In the genomic region with DNA sequence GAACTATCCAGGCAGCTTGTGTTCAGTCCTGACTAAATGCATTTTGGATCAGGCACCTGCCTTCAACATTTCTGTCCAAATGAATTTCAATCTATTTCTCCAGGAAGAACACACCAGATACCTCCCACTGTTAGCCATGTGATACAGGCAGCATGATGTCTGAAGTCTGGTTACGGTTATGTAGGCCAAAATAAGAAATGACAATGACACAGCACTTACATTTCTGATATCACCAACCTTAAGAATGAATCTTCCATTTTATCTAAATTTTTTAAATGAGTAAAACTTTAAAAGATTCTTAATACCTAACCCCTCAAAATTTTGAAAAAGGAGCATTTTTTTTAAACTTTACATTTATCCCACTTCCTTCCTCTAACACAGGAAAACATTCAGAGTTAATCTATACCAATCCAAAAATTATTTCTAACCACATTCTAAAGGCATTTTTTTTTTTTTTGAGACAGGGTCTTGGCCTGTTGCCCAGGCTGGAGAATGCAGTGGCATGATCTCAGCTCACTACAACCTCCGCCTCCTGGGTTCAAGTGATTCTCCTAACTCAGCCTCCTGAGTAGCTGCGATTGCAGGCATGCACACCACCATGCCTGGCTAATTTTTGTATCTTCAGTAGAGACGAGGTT, we compare ENCODE assay signal across 1 cellular context.
TF ChIP-seq lines count a peak whose summit lies in the region.

A gene with protein sequence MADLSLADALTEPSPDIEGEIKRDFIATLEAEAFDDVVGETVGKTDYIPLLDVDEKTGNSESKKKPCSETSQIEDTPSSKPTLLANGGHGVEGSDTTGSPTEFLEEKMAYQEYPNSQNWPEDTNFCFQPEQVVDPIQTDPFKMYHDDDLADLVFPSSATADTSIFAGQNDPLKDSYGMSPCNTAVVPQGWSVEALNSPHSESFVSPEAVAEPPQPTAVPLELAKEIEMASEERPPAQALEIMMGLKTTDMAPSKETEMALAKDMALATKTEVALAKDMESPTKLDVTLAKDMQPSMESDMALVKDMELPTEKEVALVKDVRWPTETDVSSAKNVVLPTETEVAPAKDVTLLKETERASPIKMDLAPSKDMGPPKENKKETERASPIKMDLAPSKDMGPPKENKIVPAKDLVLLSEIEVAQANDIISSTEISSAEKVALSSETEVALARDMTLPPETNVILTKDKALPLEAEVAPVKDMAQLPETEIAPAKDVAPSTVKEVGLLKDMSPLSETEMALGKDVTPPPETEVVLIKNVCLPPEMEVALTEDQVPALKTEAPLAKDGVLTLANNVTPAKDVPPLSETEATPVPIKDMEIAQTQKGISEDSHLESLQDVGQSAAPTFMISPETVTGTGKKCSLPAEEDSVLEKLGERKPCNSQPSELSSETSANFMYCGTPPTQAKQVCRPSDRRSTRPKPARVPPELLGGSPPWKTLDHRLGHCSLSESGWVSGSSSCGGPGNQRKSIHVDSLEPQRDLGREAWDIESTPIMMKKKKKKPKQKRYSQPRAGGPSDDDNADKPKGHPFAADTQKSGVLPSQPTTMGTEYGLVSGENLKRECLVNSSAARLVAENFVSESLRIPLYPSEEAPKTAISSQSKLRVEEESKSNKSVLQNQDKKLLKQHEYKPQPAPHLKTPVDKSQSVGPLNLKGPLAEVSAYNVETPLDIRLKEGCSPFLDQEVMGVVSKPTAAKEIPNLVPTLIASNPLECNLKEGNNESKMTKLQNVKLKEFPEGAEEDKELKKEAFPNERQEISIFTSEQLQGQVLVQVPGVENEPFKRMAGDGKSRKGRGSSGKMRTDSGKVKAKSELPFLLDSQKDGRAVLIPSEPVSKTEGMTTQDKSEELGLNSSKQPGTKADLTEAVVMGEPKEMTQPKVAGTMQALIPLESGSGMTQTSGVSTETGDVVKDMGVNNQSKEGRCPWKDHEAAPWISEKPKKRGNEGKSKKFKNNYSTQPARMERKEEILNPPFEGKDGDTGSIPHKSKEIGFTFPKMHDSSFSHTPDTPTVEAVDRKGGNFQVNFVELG (N-terminal part only) (minus strand): TSS at position 81 of the 638 bp plus-strand sequence. CDS start 17,556 bp downstream, outside the sequence.

TF ChIP-seq in K562, 482 proteins besides CTCF, POLR2A, EP300 and RAD21 (continued from another document and continues in another):
- TF ChIP-seq, protein P1, sequence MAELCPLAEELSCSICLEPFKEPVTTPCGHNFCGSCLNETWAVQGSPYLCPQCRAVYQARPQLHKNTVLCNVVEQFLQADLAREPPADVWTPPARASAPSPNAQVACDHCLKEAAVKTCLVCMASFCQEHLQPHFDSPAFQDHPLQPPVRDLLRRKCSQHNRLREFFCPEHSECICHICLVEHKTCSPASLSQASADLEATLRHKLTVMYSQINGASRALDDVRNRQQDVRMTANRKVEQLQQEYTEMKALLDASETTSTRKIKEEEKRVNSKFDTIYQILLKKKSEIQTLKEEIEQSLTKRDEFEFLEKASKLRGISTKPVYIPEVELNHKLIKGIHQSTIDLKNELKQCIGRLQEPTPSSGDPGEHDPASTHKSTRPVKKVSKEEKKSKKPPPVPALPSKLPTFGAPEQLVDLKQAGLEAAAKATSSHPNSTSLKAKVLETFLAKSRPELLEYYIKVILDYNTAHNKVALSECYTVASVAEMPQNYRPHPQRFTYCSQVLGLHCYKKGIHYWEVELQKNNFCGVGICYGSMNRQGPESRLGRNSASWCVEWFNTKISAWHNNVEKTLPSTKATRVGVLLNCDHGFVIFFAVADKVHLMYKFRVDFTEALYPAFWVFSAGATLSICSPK (IDR thresholded peaks at IDR 0.05; ENCODE audit: borderline replicate concordance): no peak
- TF ChIP-seq HDAC3 (IDR thresholded peaks at IDR 0.05; ENCODE audit: borderline replicate concordance, partially characterized antibody) (no peak), ZFX (CRISPR knock-in tag; IDR thresholded peaks at IDR 0.05) (peak; percentile 70), KDM4B (IDR thresholded peaks at IDR 0.05; ENCODE audit: borderline replicate concordance in 2 of 2, low read depth in 1 of 2) (no peak), RBM34 (IDR thresholded peaks at IDR 0.05; ENCODE audit: borderline replicate concordance, insufficient read depth, low read length) (no peak), TSC22D4 (tag; IDR thresholded peaks at IDR 0.05) (no peak), GTF2A2 (tag; IDR thresholded peaks at IDR 0.05) (no peak), RAD51 (IDR thresholded peaks at IDR 0.05; ENCODE audit: borderline replicate concordance, low read depth) (peak; percentile 66), ZNF175 (CRISPR knock-in tag; IDR thresholded peaks at IDR 0.05; ENCODE audit: low read depth) (no peak), E2F3 (CRISPR knock-in tag; IDR thresholded peaks at IDR 0.05) (no peak), MCM5 (IDR thresholded peaks at IDR 0.05; ENCODE audit: low read depth) (no peak), MAFF (IDR thresholded peaks at IDR 0.05; ENCODE audit: low read length) (peak; percentile 82), ZNF589 (CRISPR knock-in tag; IDR thresholded peaks at IDR 0.05; ENCODE audit: low read depth) (0 out of 2 replicates have a peak, but pooled peaks have one; percentile 56), ZNF197 (CRISPR knock-in tag; IDR thresholded peaks at IDR 0.05; ENCODE audit: low read depth) (no peak), SP1 (CRISPR knock-in tag; IDR thresholded peaks at IDR 0.05) (no peak), ZNF165 (CRISPR knock-in tag; IDR thresholded peaks at IDR 0.05; ENCODE audit: borderline replicate concordance) (no peak), NFATC3 (IDR thresholded peaks at IDR 0.05) (0 out of 2 replicates have a peak, but pooled peaks have one; percentile 10), ZNF79 (CRISPR knock-in tag; IDR thresholded peaks at IDR 0.05; ENCODE audit: low read depth) (no peak), ARHGAP35 (IDR thresholded peaks at IDR 0.05; ENCODE audit: partially characterized antibody) (peak; percentile 18), SRF (CRISPR knock-in tag; IDR thresholded peaks at IDR 0.05) (no peak), FOXM1 (IDR thresholded peaks at IDR 0.05; ENCODE audit: low read depth) (0 out of 2 replicates have a peak, but pooled peaks have one; percentile 23), FOXM1 (CRISPR knock-in tag; IDR thresholded peaks at IDR 0.05; ENCODE audit: low read depth) (no peak), SMARCC2 (IDR thresholded peaks at IDR 0.05; ENCODE audit: low read depth) (0 out of 2 replicates have a peak, but pooled peaks have one; percentile 53), PHB2 (IDR thresholded peaks at IDR 0.05; ENCODE audit: low read depth) (0 out of 2 replicates have a peak, but pooled peaks have one; percentile 22), MCM3 (IDR thresholded peaks at IDR 0.05) (no peak), EP400 (IDR thresholded peaks at IDR 0.05) (peak; percentile 54), MYC (IDR thresholded peaks at IDR 0.05; ENCODE audit: low read depth, low read length) (peak; percentile 39; the same call in 1 of the 2 replicates), MYC (CRISPR knock-in tag; IDR thresholded peaks at IDR 0.05; ENCODE audit: borderline replicate concordance, low read depth) (no peak), HEY1 (CRISPR knock-in tag; IDR thresholded peaks at IDR 0.05; ENCODE audit: borderline replicate concordance) (no peak), NFIC (IDR thresholded peaks at IDR 0.05) (peak; percentile 94), ADNP (tag; IDR thresholded peaks at IDR 0.05) (peak; percentile 13; the same call in 1 of the 2 replicates)
- TF ChIP-seq, protein P2, sequence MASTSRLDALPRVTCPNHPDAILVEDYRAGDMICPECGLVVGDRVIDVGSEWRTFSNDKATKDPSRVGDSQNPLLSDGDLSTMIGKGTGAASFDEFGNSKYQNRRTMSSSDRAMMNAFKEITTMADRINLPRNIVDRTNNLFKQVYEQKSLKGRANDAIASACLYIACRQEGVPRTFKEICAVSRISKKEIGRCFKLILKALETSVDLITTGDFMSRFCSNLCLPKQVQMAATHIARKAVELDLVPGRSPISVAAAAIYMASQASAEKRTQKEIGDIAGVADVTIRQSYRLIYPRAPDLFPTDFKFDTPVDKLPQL (IDR thresholded peaks at IDR 0.05; ENCODE audit: extremely low read depth, insufficient read length): no peak
- TF ChIP-seq, protein P3, sequence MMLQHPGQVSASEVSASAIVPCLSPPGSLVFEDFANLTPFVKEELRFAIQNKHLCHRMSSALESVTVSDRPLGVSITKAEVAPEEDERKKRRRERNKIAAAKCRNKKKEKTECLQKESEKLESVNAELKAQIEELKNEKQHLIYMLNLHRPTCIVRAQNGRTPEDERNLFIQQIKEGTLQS (IDR thresholded peaks at IDR 0.05): peak; percentile 58
- TF ChIP-seq, protein P3 (CRISPR knock-in tag; conservative IDR thresholded peaks at IDR 0.05): no peak; the same call in 1 of the 2 replicates
- TF ChIP-seq, protein P4, sequence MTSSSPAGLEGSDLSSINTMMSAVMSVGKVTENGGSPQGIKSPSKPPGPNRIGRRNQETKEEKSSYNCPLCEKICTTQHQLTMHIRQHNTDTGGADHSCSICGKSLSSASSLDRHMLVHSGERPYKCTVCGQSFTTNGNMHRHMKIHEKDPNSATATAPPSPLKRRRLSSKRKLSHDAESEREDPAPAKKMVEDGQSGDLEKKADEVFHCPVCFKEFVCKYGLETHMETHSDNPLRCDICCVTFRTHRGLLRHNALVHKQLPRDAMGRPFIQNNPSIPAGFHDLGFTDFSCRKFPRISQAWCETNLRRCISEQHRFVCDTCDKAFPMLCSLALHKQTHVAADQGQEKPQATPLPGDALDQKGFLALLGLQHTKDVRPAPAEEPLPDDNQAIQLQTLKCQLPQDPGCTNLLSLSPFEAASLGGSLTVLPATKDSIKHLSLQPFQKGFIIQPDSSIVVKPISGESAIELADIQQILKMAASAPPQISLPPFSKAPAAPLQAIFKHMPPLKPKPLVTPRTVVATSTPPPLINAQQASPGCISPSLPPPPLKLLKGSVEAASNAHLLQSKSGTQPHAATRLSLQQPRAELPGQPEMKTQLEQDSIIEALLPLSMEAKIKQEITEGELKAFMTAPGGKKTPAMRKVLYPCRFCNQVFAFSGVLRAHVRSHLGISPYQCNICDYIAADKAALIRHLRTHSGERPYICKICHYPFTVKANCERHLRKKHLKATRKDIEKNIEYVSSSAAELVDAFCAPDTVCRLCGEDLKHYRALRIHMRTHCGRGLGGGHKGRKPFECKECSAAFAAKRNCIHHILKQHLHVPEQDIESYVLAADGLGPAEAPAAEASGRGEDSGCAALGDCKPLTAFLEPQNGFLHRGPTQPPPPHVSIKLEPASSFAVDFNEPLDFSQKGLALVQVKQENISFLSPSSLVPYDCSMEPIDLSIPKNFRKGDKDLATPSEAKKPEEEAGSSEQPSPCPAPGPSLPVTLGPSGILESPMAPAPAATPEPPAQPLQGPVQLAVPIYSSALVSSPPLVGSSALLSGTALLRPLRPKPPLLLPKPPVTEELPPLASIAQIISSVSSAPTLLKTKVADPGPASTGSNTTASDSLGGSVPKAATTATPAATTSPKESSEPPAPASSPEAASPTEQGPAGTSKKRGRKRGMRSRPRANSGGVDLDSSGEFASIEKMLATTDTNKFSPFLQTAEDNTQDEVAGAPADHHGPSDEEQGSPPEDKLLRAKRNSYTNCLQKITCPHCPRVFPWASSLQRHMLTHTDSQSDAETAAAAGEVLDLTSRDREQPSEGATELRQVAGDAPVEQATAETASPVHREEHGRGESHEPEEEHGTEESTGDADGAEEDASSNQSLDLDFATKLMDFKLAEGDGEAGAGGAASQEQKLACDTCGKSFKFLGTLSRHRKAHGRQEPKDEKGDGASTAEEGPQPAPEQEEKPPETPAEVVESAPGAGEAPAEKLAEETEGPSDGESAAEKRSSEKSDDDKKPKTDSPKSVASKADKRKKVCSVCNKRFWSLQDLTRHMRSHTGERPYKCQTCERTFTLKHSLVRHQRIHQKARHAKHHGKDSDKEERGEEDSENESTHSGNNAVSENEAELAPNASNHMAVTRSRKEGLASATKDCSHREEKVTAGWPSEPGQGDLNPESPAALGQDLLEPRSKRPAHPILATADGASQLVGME (CRISPR knock-in tag; IDR thresholded peaks at IDR 0.05): no peak
- TF ChIP-seq, protein P5, sequence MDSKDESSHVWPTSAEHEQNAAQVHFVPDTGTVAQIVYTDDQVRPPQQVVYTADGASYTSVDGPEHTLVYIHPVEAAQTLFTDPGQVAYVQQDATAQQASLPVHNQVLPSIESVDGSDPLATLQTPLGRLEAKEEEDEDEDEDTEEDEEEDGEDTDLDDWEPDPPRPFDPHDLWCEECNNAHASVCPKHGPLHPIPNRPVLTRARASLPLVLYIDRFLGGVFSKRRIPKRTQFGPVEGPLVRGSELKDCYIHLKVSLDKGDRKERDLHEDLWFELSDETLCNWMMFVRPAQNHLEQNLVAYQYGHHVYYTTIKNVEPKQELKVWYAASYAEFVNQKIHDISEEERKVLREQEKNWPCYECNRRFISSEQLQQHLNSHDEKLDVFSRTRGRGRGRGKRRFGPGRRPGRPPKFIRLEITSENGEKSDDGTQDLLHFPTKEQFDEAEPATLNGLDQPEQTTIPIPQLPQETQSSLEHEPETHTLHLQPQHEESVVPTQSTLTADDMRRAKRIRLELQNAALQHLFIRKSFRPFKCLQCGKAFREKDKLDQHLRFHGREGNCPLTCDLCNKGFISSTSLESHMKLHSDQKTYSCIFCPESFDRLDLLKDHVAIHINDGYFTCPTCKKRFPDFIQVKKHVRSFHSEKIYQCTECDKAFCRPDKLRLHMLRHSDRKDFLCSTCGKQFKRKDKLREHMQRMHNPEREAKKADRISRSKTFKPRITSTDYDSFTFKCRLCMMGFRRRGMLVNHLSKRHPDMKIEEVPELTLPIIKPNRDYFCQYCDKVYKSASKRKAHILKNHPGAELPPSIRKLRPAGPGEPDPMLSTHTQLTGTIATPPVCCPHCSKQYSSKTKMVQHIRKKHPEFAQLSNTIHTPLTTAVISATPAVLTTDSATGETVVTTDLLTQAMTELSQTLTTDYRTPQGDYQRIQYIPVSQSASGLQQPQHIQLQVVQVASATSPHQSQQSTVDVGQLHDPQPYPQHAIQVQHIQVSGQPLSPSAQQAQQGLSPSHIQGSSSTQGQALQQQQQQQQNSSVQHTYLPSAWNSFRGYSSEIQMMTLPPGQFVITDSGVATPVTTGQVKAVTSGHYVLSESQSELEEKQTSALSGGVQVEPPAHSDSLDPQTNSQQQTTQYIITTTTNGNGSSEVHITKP (IDR thresholded peaks at IDR 0.05; ENCODE audit: partially characterized antibody): no peak
- TF ChIP-seq, protein P6, sequence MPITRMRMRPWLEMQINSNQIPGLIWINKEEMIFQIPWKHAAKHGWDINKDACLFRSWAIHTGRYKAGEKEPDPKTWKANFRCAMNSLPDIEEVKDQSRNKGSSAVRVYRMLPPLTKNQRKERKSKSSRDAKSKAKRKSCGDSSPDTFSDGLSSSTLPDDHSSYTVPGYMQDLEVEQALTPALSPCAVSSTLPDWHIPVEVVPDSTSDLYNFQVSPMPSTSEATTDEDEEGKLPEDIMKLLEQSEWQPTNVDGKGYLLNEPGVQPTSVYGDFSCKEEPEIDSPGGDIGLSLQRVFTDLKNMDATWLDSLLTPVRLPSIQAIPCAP (CRISPR knock-in tag; IDR thresholded peaks at IDR 0.05; ENCODE audit: borderline replicate concordance): no peak
- TF ChIP-seq, protein P7, sequence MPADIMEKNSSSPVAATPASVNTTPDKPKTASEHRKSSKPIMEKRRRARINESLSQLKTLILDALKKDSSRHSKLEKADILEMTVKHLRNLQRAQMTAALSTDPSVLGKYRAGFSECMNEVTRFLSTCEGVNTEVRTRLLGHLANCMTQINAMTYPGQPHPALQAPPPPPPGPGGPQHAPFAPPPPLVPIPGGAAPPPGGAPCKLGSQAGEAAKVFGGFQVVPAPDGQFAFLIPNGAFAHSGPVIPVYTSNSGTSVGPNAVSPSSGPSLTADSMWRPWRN (IDR thresholded peaks at IDR 0.05; ENCODE audit: low read depth): no peak
- TF ChIP-seq, protein P8, sequence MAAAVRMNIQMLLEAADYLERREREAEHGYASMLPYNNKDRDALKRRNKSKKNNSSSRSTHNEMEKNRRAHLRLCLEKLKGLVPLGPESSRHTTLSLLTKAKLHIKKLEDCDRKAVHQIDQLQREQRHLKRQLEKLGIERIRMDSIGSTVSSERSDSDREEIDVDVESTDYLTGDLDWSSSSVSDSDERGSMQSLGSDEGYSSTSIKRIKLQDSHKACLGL (CRISPR knock-in tag; IDR thresholded peaks at IDR 0.05; ENCODE audit: borderline replicate concordance, poor library complexity, severe bottlenecking): no peak
